In the genomic region with DNA sequence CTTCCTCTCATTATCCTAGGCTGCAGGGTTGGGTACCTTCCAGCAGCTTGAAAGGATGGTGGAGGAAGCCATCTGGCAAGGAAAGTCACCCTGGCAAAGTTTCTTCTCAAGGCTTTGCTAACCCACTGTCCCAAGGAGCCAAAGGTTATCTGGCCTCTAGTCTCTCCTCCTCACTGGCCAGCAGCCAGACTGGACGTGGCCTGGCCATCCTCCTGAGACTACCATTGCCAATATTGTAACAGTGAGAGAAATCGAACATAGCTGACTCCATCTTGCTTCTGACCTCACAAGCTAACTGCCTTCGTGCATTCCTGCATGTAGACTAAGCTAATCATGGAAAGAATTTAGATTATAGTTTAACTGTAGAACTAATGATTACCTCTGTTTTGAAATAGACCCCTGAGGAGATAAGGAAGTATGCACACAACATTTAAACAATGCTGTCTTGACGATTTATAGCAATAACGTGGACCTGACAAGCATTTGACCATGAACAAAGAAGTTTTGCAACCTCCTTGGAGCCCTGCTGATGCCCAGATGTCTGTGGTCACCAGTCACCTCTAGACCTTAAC, we compare ENCODE assay signal across 15 cellular contexts. TPM values are rescaled to one million over a fixed set of nuclear protein-coding genes. Genes with fewer than 3 reads are reported as not detected.
DNase-seq lines count a peak whose midpoint lies in the region; ATAC-seq, FAIRE-seq and TF ChIP-seq lines count a peak whose summit lies in the region.
"Had no signal": no experiment of that assay in that cellular context is flagged by ENCODE, and none has a peak within 500 bp of the region (broad histone marks: within the 10 kb centered on the region; RNA-seq: fewer than 3 reads in every experiment).

No MANE protein-coding gene starts in this region.

- no peak overlapping the region for H3K23ac ChIP-seq in mesenchymal stem cell (ENCODE audit: low read length in 2 of 2)

- H3K18ac ChIP-seq in mesenchymal stem cell (ENCODE audit: low read depth in 1 of 2, low read length in 2 of 2), result no peak overlapping the region

- H3K4me3 ChIP-seq in astrocyte of the cerebellum (ENCODE audit: low read depth, low read length) (no peak overlapping the region), mesenchymal stem cell (ENCODE audit: insufficient read depth in 1 of 2, low read depth in 1 of 2, low read length in 2 of 2) (no peak overlapping the region)
- H3K4me3 ChIP-seq: breast epithelium had no signal

- no peak overlapping the region for H3K4me2 ChIP-seq in mesenchymal stem cell (ENCODE audit: low read length, poor library complexity, severe bottlenecking)

- DNase-seq in AG09319 (ENCODE audit: extremely low read depth, low read depth) (peak; percentile 46), GM12891 (ENCODE audit: insufficient read length, low spot score) (no peak), astrocyte of the cerebellum (ENCODE audit: low read depth) (peak; percentile 55), mesenchymal stem cell (no peak), NCI-H187 treated with DMSO at 0.1 percent for 48 hours (lab: John Stamatoyannopoulos, UW) (no peak)
- DNase-seq: activated naive CD4-positive, alpha-beta T cell; C1 segment of cervical spinal cord; effector memory CD4-positive, alpha-beta T cell; foreskin melanocyte; midbrain; NCI-H1105 had no signal

- no peak overlapping the region for H4K91ac ChIP-seq in mesenchymal stem cell (ENCODE audit: low read length)

- TF ChIP-seq POLR2A in GM12891 (IDR thresholded peaks at IDR 0.05; ENCODE audit: low read depth, low read length) (no peak), GM18505 (IDR thresholded peaks at IDR 0.05; ENCODE audit: borderline replicate concordance, extremely low read depth, insufficient read depth, insufficient read length) (no peak)

- H3K27me3 ChIP-seq in mesenchymal stem cell (ENCODE audit: control insufficient read depth in 1 of 2, insufficient read depth in 1 of 2, low read length in 2 of 2), result no peaks in the 10 kb centered on the region
- H3K27me3 ChIP-seq: breast epithelium had no signal

- H2BK5ac ChIP-seq in mesenchymal stem cell (ENCODE audit: low read depth, low read length, poor library complexity, severe bottlenecking), result peak overlapping the region; percentile 89

- H3K27ac ChIP-seq in mesenchymal stem cell (ENCODE audit: low read length, poor library complexity, severe bottlenecking), result peak overlapping the region; percentile 96
- H3K27ac ChIP-seq: breast epithelium had no signal

- no peak overlapping the region for H3K9ac ChIP-seq in mesenchymal stem cell (ENCODE audit: low read length)

- H3K4ac ChIP-seq in mesenchymal stem cell (ENCODE audit: low read depth in 1 of 2, low read length in 2 of 2), result no peak overlapping the region

- H2BK120ac ChIP-seq in mesenchymal stem cell (ENCODE audit: low read depth, low read length), result no peak overlapping the region

- ATAC-seq in GM18505 (IDR thresholded peaks at IDR 0.05; ENCODE audit: unreplicated experiment) (no peak), HG02588 (IDR thresholded peaks at IDR 0.05; ENCODE audit: unreplicated experiment) (no peak)
- no peak for ATAC-seq in activated CD4-positive, CD25-positive, alpha-beta regulatory T cell treated with anti-CD3 and anti-CD28 coated beads, Interleukin-2, amount 50 U/mL, for 24 hours

- H4K8ac ChIP-seq in mesenchymal stem cell (ENCODE audit: low read length), result no peak overlapping the region

- TF ChIP-seq CTCF in AG09319 (IDR thresholded peaks at IDR 0.05; ENCODE audit: low read depth, low read length) (no peak), astrocyte of the cerebellum (IDR thresholded peaks at IDR 0.05; ENCODE audit: low read depth, low read length, missing control alignments) (no peak)

- no peak overlapping the region for H3K14ac ChIP-seq in mesenchymal stem cell (ENCODE audit: low read length in 2 of 2)

- 83% methylated on average over 3 of the region's 5 CpGs for WGBS in mesenchymal stem cell

- no peaks in the 10 kb centered on the region for H3K36me3 ChIP-seq in mesenchymal stem cell (ENCODE audit: control insufficient read depth in 1 of 2, insufficient read depth in 2 of 2, low read depth in 1 of 2, low read length in 2 of 2)
- H3K36me3 ChIP-seq: breast epithelium had no signal

- H3K4me1 ChIP-seq in mesenchymal stem cell (ENCODE audit: control insufficient read depth, insufficient read depth, low read depth, low read length), result peaks cover 3% of the 10 kb centered on the region
- H3K4me1 ChIP-seq: breast epithelium had no signal

- H2AK5ac ChIP-seq in mesenchymal stem cell (ENCODE audit: low read length, severe bottlenecking), result peak overlapping the region; percentile 97

- H2AFZ ChIP-seq in mesenchymal stem cell (ENCODE audit: low read depth, low read length), result no peak overlapping the region

- peaks cover 2% of the 10 kb centered on the region for H3K79me1 ChIP-seq in mesenchymal stem cell (replicated peaks; ENCODE audit: low read length, poor library complexity, severe bottlenecking)

- no peak overlapping the region for H2BK15ac ChIP-seq in mesenchymal stem cell (ENCODE audit: low read depth, poor library complexity, severe bottlenecking)

- H3K9me3 ChIP-seq in mesenchymal stem cell (ENCODE audit: control insufficient read depth, low read length), result no peaks in the 10 kb centered on the region
- H3K9me3 ChIP-seq: breast epithelium had no signal

- in situ Hi-C loops in astrocyte of the cerebellum (cut with HindIII; ENCODE audit: low sequenced_read_pairs), result no loop called here

- FAIRE-seq in GM12891 (lab: Jason Lieb, UNC), result peak; percentile 31

- H2BK12ac ChIP-seq in mesenchymal stem cell (ENCODE audit: low read length in 2 of 2), result no peak overlapping the region

TF ChIP-seq in GM12891, 5 proteins besides CTCF, POLR2A, EP300 and RAD21:
- TF ChIP-seq PAX5 (IDR thresholded peaks at IDR 0.05; ENCODE audit: insufficient read depth, low read length, severe bottlenecking) (no peak), TAF1 (IDR thresholded peaks at IDR 0.05; ENCODE audit: low read depth, low read length) (no peak)
TF ChIP-seq in GM12891: peak in this region for 0.

RNA-seq across cellular contexts. Expression of gene ANXA4, which starts 7.8 kb away (rescaled TPM):
- 51.1 TPM for polyA plus RNA-seq in GM12891 (2012; ENCODE audit: low read depth, missing spikeins)
- 99.3 TPM for polyA plus RNA-seq in mesenchymal stem cell (2013, experiment 1 of 2)
- polyA plus RNA-seq in mesenchymal stem cell (2013, experiment 2 of 2), result 95.9 TPM

Comparison
In these comparisons a context has a peak if more than half of its experiments do, and no peak if none do; other contexts are left out.
1. DNase-seq: peak in AG09319 (single experiment) and astrocyte of the cerebellum (single experiment); none in GM12891 (single experiment), mesenchymal stem cell (single experiment) and NCI-H187 treated with DMSO at 0.1 percent for 48 hours (single experiment).